ENCODE assay signal across 12 cellular contexts in genomic region chr3:100159564-100160153, GRCh38. TPM values are rescaled to one million over a fixed set of nuclear protein-coding genes. Genes with fewer than 3 reads are reported as not detected.
DNase-seq lines count a peak whose midpoint lies in the region; ATAC-seq and TF ChIP-seq lines count a peak whose summit lies in the region.
"Had no signal": no experiment of that assay in that cellular context is flagged by ENCODE, and none has a peak within 500 bp of the region (broad histone marks: within the 10 kb centered on the region; RNA-seq: fewer than 3 reads in every experiment).

No MANE protein-coding gene starts in this region.

- in situ Hi-C loops in gastrocnemius medialis (cut with MboI; ENCODE audit: low sequenced_read_pairs in 4 of 4), result no loop called here

- H3K4me3 ChIP-seq in SK-N-MC (no peak overlapping the region), fibroblast of pulmonary artery (replicated peaks; ENCODE audit: low read depth, low read length) (no peak overlapping the region), gastrocnemius medialis (peak overlapping the region in 1 of 4 donors; percentile 2)

- intact Hi-C loops in gastrocnemius medialis (cut with DNase I; ENCODE audit: low total_unique reads), result loop anchor here (2.0 to 5.0 kb wide), 2 partner anchors 37 to 89 kb away; no protein-coding TSS in a partner anchor

- H3K9ac ChIP-seq in SK-N-MC (ENCODE audit: insufficient read length), result no peak overlapping the region

- no peak for TF ChIP-seq CTCF in fibroblast of pulmonary artery (IDR thresholded peaks at IDR 0.05; ENCODE audit: low read length, missing control alignments)
- TF ChIP-seq CTCF in gastrocnemius medialis (IDR thresholded peaks at IDR 0.05 in 4 of 5, conservative IDR thresholded peaks at IDR 0.05 in 1 of 5), result no peak

- DNase-seq in EH (ENCODE audit: low read depth) (peak; percentile 88), SK-N-MC (ENCODE audit: low read depth, low spot score) (no peak), fibroblast of pulmonary artery (ENCODE audit: low read depth) (peak; percentile 77), gastrocnemius medialis (no peak), GM19240 (ENCODE audit: insufficient read length, low spot score) (no peak), COLO668 (lab: John Stamatoyannopoulos, UW; ENCODE audit: unreplicated experiment) (no peak), OCI-M1 (lab: John Stamatoyannopoulos, UW) (no peak)
- DNase-seq in stimulated activated CD4-positive, alpha-beta T cell treated with anti-CD3 and anti-CD28 coated beads, Interleukin-4, amount 100 ng/mL, for 4 hours, result no peak
- DNase-seq: activated CD4-positive, alpha-beta memory T cell treated with anti-CD3 and anti-CD28 coated beads, Interleukin-2, amount 10 ng/mL, durations not matched to agents 7 days and 5 days; hippocampal formation; KG1; stimulated activated CD4-positive, alpha-beta T cell treated with anti-CD3 and anti-CD28 coated beads, Interleukin-1b, Interleukin-23, amount 100 ng/mL, for 48 hours had no signal

- no peaks in the 10 kb centered on the region; the same call in 1 of the 2 replicates for H3K9me3 ChIP-seq in SK-N-MC (ENCODE audit: low read depth, low read length)
- H3K9me3 ChIP-seq in gastrocnemius medialis, result peaks cover 0 to 2% (median 0%) of the 10 kb centered on the region in 3 donors

- no peak for TF ChIP-seq POLR2A in gastrocnemius medialis (IDR thresholded peaks at IDR 0.05)

- H3K27me3 ChIP-seq in gastrocnemius medialis, result no peaks in the 10 kb centered on the region

- H3K27ac ChIP-seq in SK-N-MC (peak overlapping the region; percentile 52; the same call in 1 of the 2 replicates), gastrocnemius medialis (peak overlapping the region; percentile 62 to 79 (median 78))

- H3K36me3 ChIP-seq in SK-N-MC (ENCODE audit: insufficient read depth, low read length) (peaks cover 16% of the 10 kb centered on the region), gastrocnemius medialis (no peaks in the 10 kb centered on the region)

- H3K4me1 ChIP-seq in gastrocnemius medialis, result peaks cover 55 to 71% of the 10 kb centered on the region in 2 donors

- ATAC-seq in gastrocnemius medialis, result no peak

RNA-seq across cellular contexts. Expression of gene FILIP1L, which starts 45.4 kb away (rescaled TPM):
- total RNA-seq in gastrocnemius medialis, result 100 to 1,000 TPM in 2 of 4 donors, 10 to 100 TPM in 2; 87.1 to 115 (median 99.6) TPM

Comparison
In these comparisons a context has a peak if more than half of its experiments do, and no peak if none do; other contexts are left out.
1. DNase-seq: peak in EH (single experiment) and fibroblast of pulmonary artery (single experiment); none in SK-N-MC (single experiment), gastrocnemius medialis (0 of 2), GM19240 (single experiment), COLO668 (single experiment), OCI-M1 (single experiment) and stimulated activated CD4-positive, alpha-beta T cell treated with anti-CD3 and anti-CD28 coated beads, Interleukin-4, amount 100 ng/mL, for 4 hours (0 of 2).